Comparison of ENCODE assay signal across 16 cellular contexts in the genomic region with DNA sequence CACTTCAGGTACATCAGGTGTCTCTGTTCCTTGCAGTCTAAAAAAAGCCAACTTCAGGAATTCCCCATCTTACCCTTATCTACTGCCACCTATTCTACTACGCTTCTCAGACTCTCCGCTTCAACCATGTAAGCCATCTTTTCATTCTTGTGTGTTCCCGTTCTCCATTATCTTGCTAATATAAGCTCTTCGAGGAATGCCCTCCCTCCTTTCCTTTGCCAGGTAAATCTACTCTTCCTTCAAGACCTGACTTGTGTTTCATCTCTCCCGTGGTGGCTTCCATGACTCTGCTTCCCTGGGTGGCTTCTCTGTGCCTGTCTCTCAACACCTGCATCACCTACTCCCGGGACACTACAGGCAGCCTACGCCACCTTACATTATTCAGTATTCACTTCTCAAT. TPM values are rescaled to one million over a fixed set of nuclear protein-coding genes. Genes with fewer than 3 reads are reported as not detected.
DNase-seq lines count a peak whose midpoint lies in the region; ATAC-seq, FAIRE-seq and TF ChIP-seq lines count a peak whose summit lies in the region.
"Had no signal": no experiment of that assay in that cellular context is flagged by ENCODE, and none has a peak within 500 bp of the region (broad histone marks: within the 10 kb centered on the region; RNA-seq: fewer than 3 reads in every experiment).

No MANE protein-coding gene starts in this region.

- peaks cover 4% of the 10 kb centered on the region for H3K4me1 Mint-ChIP-seq in activated CD4-positive, alpha-beta T cell treated with anti-CD3 and anti-CD28 coated beads, Interleukin-2, amount 10 ng/mL, durations not matched to agents 24 days and 14 days

- POLR2A ChIA-PET in HCT116 (lab: Charles Lee) = no interaction called here

- intact Hi-C loops in HCT116 (cut with micrococcal nuclease) (loop anchor here (10.0 kb wide), 1 partner anchor 181 kb away; no protein-coding TSS in a partner anchor), breast epithelium (cut with DNase I; ENCODE audit: low total_unique reads) (no loop called here), kidney (cut with DNase I) (no loop called here), upper lobe of right lung (cut with DNase I) (no loop called here)
- intact Hi-C loops in activated CD4-positive, alpha-beta T cell treated with anti-CD3 and anti-CD28 coated beads, Interleukin-2, amount 10 ng/mL, durations not matched to agents 24 days and 14 days (cut with micrococcal nuclease) = no loop called here

- CTCF ChIA-PET in HCT116 (lab: Charles Lee) = no interaction called here

- H3K9me3 ChIP-seq in HCT116 (ENCODE audit: control insufficient read depth in 1 of 2, insufficient read depth in 1 of 2, low read depth in 1 of 2, low read length in 2 of 2) (no peaks in the 10 kb centered on the region), breast epithelium (no peaks in the 10 kb centered on the region), kidney (ENCODE audit: control insufficient read depth in 1 of 2, low read length in 2 of 2) (no peaks in the 10 kb centered on the region), skeletal muscle satellite cell (replicated peaks; ENCODE audit: low read length) (no peaks in the 10 kb centered on the region), upper lobe of right lung (no peaks in the 10 kb centered on the region)

- H3K4me3 Mint-ChIP-seq in activated CD4-positive, alpha-beta T cell treated with anti-CD3 and anti-CD28 coated beads, Interleukin-2, amount 10 ng/mL, durations not matched to agents 24 days and 14 days = no peak overlapping the region
- H3K4me3 Mint-ChIP-seq: activated naive CD8-positive, alpha-beta T cell treated with anti-CD3 and anti-CD28 coated beads for 36 hours had no signal

- no peaks in the 10 kb centered on the region for H4K20me1 ChIP-seq in HCT116 (ENCODE audit: insufficient read depth)

- H3K4me2 ChIP-seq in HCT116 (ENCODE audit: low read length) = no peak overlapping the region
- peak overlapping the region; percentile 83 for H3K4me2 ChIP-seq in skeletal muscle satellite cell (ENCODE audit: low read length)

- no peaks in the 10 kb centered on the region for H3K36me3 Mint-ChIP-seq in activated CD4-positive, alpha-beta T cell treated with anti-CD3 and anti-CD28 coated beads, Interleukin-2, amount 10 ng/mL, durations not matched to agents 24 days and 14 days (ENCODE audit: low read depth)
- H3K36me3 Mint-ChIP-seq: activated naive CD8-positive, alpha-beta T cell treated with anti-CD3 and anti-CD28 coated beads for 36 hours had no signal

- H3K27ac Mint-ChIP-seq in activated CD4-positive, alpha-beta T cell treated with anti-CD3 and anti-CD28 coated beads, Interleukin-2, amount 10 ng/mL, durations not matched to agents 24 days and 14 days = no peak overlapping the region
- H3K27ac Mint-ChIP-seq: activated naive CD8-positive, alpha-beta T cell treated with anti-CD3 and anti-CD28 coated beads for 36 hours had no signal

- peaks cover 9 to 22% of the 10 kb centered on the region in 2 experiments for H3K4me1 ChIP-seq in HCT116 (ENCODE audit: control insufficient read depth in 1 of 2, insufficient read depth in 2 of 2, low read length in 2 of 2)
- peaks cover 0 to 10% of the 10 kb centered on the region in 2 donors for H3K4me1 ChIP-seq in breast epithelium
- H3K4me1 ChIP-seq in kidney (ENCODE audit: control insufficient read depth in 1 of 2, insufficient read depth in 1 of 2, low read depth in 1 of 2, low read length in 2 of 2) = peaks cover 0 to 9% of the 10 kb centered on the region in 2 donors
- peaks cover 53% of the 10 kb centered on the region for H3K4me1 ChIP-seq in skeletal muscle satellite cell (ENCODE audit: control insufficient read depth, insufficient read depth, low read length)
- no peaks in the 10 kb centered on the region for H3K4me1 ChIP-seq in upper lobe of right lung

- H3K79me2 ChIP-seq in HCT116 (ENCODE audit: insufficient read depth, low read length) = no peaks in the 10 kb centered on the region

- H3K27me3 ChIP-seq in HCT116 (ENCODE audit: insufficient read depth, low read length) = no peaks in the 10 kb centered on the region
- no peaks in the 10 kb centered on the region for H3K27me3 ChIP-seq in breast epithelium
- H3K27me3 ChIP-seq in skeletal muscle satellite cell (ENCODE audit: control insufficient read depth, insufficient read depth, low read length) = no peaks in the 10 kb centered on the region
- no peaks in the 10 kb centered on the region for H3K27me3 ChIP-seq in upper lobe of right lung

- TF ChIP-seq POLR2A in HCT116 (IDR thresholded peaks at IDR 0.05; ENCODE audit: borderline replicate concordance, extremely low read depth, insufficient read depth, insufficient read length) (no peak), breast epithelium (IDR thresholded peaks at IDR 0.05) (no peak)

- TF ChIP-seq RAD21 in HCT116 (IDR thresholded peaks at IDR 0.05; ENCODE audit: low read depth) = no peak

- H3K36me3 ChIP-seq in HCT116 (ENCODE audit: control insufficient read depth in 1 of 2, insufficient read depth in 2 of 2, low read length in 2 of 2) (no peaks in the 10 kb centered on the region), breast epithelium (no peaks in the 10 kb centered on the region), kidney (ENCODE audit: control insufficient read depth in 1 of 2, insufficient read depth in 2 of 2, low read length in 2 of 2) (no peaks in the 10 kb centered on the region), skeletal muscle satellite cell (ENCODE audit: insufficient read depth, low read length) (no peaks in the 10 kb centered on the region), upper lobe of right lung (no peaks in the 10 kb centered on the region)
- H3K36me3 ChIP-seq: WERI-Rb-1 had no signal

- ATAC-seq in HCT116 (no peak), upper lobe of right lung (no peak)

- DNase-seq in HCT116 (ENCODE audit: low read depth, low spot score) (no peak), breast epithelium (ENCODE audit: low spot score in 2 of 2) (no peak), kidney (no peak), CD1c-positive myeloid dendritic cell (ENCODE audit: extremely low spot score) (no peak), GM19239 (ENCODE audit: insufficient read length, low spot score) (no peak), upper lobe of right lung (no peak)
- no peak for DNase-seq in activated CD4-positive, alpha-beta T cell treated with anti-CD3 and anti-CD28 coated beads, Interleukin-2, amount 10 ng/mL, durations not matched to agents 24 days and 14 days
- DNase-seq: activated naive CD8-positive, alpha-beta T cell treated with anti-CD3 and anti-CD28 coated beads for 36 hours; cortex of kidney; NCI-H2081; occipital lobe; stimulated activated CD4-positive, alpha-beta T cell treated with anti-CD3 and anti-CD28 coated beads, Interleukin-2, amount 100 ng/mL, for 24 hours; WERI-Rb-1 had no signal

- H3K9me3 Mint-ChIP-seq in activated CD4-positive, alpha-beta T cell treated with anti-CD3 and anti-CD28 coated beads, Interleukin-2, amount 10 ng/mL, durations not matched to agents 24 days and 14 days = no peaks in the 10 kb centered on the region
- H3K9me3 Mint-ChIP-seq: activated naive CD8-positive, alpha-beta T cell treated with anti-CD3 and anti-CD28 coated beads for 36 hours had no signal

- H3K27me3 Mint-ChIP-seq in activated CD4-positive, alpha-beta T cell treated with anti-CD3 and anti-CD28 coated beads, Interleukin-2, amount 10 ng/mL, durations not matched to agents 24 days and 14 days = peaks cover 5% of the 10 kb centered on the region

- FAIRE-seq in kidney (lab: Jason Lieb, UNC) = no peak
- FAIRE-seq in GM19239 (lab: Jason Lieb, UNC) = no peak

- H2AFZ ChIP-seq in HCT116 (ENCODE audit: low read depth, low read length, poor library complexity, severe bottlenecking) = peak overlapping the region; percentile 3

- no peak for TF ChIP-seq CTCF in HCT116 (IDR thresholded peaks at IDR 0.05 in 2 of 3, conservative IDR thresholded peaks at IDR 0.05 in 1 of 3; ENCODE audit: borderline replicate concordance in 1 of 3, insufficient read depth in 1 of 3, low read depth in 2 of 3, low read length in 2 of 3)
- TF ChIP-seq CTCF in breast epithelium (IDR thresholded peaks at IDR 0.05) = no peak
- TF ChIP-seq CTCF in kidney (IDR thresholded peaks at IDR 0.05; ENCODE audit: borderline replicate concordance, extremely low read depth, insufficient read depth) = no peak
- TF ChIP-seq CTCF in upper lobe of right lung (IDR thresholded peaks at IDR 0.05) = no peak

- no TSS peak for BruUV-seq in HCT116 (replicated peaks; lab: Mats Ljungman, UMichigan)

- RAD21 ChIA-PET in HCT116 (lab: Charles Lee; ENCODE audit: low non-redundant PET in 1 of 2, low total read pairs in 2 of 2, uncharacterized antibody in 2 of 2, unreplicated experiment in 2 of 2) = no interaction called here

- H3K9me2 ChIP-seq in HCT116 (ENCODE audit: insufficient read depth) = no peaks in the 10 kb centered on the region

- no peak overlapping the region for H3K9ac ChIP-seq in HCT116 (ENCODE audit: low read length)
- H3K9ac ChIP-seq in kidney (ENCODE audit: low read length in 2 of 2) = no peak overlapping the region
- peak overlapping the region; percentile 83 for H3K9ac ChIP-seq in skeletal muscle satellite cell (ENCODE audit: low read depth, low read length)

- H3K27ac ChIP-seq in HCT116 (ENCODE audit: low read depth, low read length) = no peak overlapping the region
- peak overlapping the region; percentile 86 to 91 for H3K27ac ChIP-seq in breast epithelium
- H3K27ac ChIP-seq in kidney (ENCODE audit: low read depth in 2 of 2, low read length in 2 of 2) = peak overlapping the region; percentile 15 to 55
- H3K27ac ChIP-seq in upper lobe of right lung = no peak overlapping the region
- H3K27ac ChIP-seq: HL-60 had no signal

- H3K4me3 ChIP-seq in HCT116 (replicated peaks in 1 of 2; ENCODE audit: low read depth in 1 of 2, low read length in 2 of 2) = no peak overlapping the region
- no peak overlapping the region for H3K4me3 ChIP-seq in breast epithelium
- no peak overlapping the region for H3K4me3 ChIP-seq in kidney (ENCODE audit: low read length in 2 of 2)
- no peak overlapping the region for H3K4me3 ChIP-seq in skeletal muscle satellite cell (ENCODE audit: low read length)
- no peak overlapping the region for H3K4me3 ChIP-seq in upper lobe of right lung

TF ChIP-seq in HCT116, 20 proteins besides CTCF, POLR2A, EP300 and RAD21:
- TF ChIP-seq EZH2 (IDR thresholded peaks at IDR 0.05) = no peak

RNA-seq across cellular contexts. Expression of a gene that starts 42.3 kb away (rescaled TPM):
- total RNA-seq in HCT116 (2021; ENCODE audit: unreplicated experiment) (not detected), breast epithelium (100 to 1,000 TPM in 1 of 3 donors, 10 to 100 TPM in 2; 76.2 to 142 (median 95.4) TPM), kidney (12.1 TPM), upper lobe of right lung (5.5 TPM)
- polyA plus RNA-seq in HCT116 (2012) = not detected in 2 replicates
- 1.0 TPM for polyA plus RNA-seq in kidney (ENCODE audit: insufficient read depth, low read depth, low replicate concordance)
- 4.8 and 30.8 TPM in 2 replicates for total RNA-seq in skeletal muscle satellite cell (2012; rRNA removed)
- not detected in 2 replicates for total RNA-seq in activated CD4-positive, alpha-beta T cell treated with anti-CD3 and anti-CD28 coated beads, Interleukin-2, amount 10 ng/mL, durations not matched to agents 24 days and 14 days
- total RNA-seq: activated naive CD8-positive, alpha-beta T cell treated with anti-CD3 and anti-CD28 coated beads for 36 hours; SK-MEL-5 had no signal

Comparison
In these comparisons a context has a peak if more than half of its experiments do, and no peak if none do; other contexts are left out.
1. H3K27ac ChIP-seq: peak in breast epithelium (2 of 2) and kidney (2 of 2); none in HCT116 (single experiment) and upper lobe of right lung (single experiment).